Comparison of ENCODE assay signal across 8 cellular contexts in the genomic region with DNA sequence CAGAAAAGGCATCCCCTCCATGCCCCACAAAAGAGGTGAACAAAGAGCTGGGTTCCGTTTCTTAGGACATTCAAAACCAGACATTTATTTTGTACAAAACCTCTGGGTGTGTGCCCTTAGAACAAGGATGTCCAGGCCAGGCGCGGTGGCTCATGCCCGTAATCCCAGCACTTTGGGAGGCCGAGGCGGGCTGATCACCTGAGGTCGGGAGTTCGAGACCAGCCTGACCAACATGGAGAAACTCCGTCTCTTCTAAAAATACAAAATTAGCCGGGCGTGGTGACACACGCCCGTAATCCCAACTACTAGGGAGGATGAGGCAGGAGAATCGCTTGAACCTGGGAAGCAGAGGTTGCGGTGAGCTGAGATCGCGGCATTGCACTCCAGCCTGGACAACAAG. TPM values are rescaled to one million over a fixed set of nuclear protein-coding genes. Genes with fewer than 3 reads are reported as not detected.
A peak's percentile ranks its signal among the peaks of the same experiment; 100 is the strongest.
DNase-seq lines count a peak whose midpoint lies in the region; TF ChIP-seq lines count a peak whose summit lies in the region.
"Not testable (repeated sequence)": the region's sequence is repeated elsewhere in the genome, so short reads cannot be mapped to it uniquely, and the experiment has no call there.

No MANE protein-coding gene starts in this region.

- not testable (repeated sequence) for H3K9me3 ChIP-seq in breast epithelium; mesenchymal stem cell (ENCODE audit: control insufficient read depth, low read length); vagina

- H3K4me1 ChIP-seq in breast epithelium; rectal smooth muscle tissue (ENCODE audit: control insufficient read depth, insufficient read depth, low read length): not testable (repeated sequence)
- H3K4me1 ChIP-seq in mesenchymal stem cell (ENCODE audit: control insufficient read depth, insufficient read depth, low read depth, low read length) (peaks cover 16% of the 10 kb centered on the region), vagina (peaks cover 48% of the 10 kb centered on the region)

- H3K36me3 Mint-ChIP-seq in activated CD4-positive, alpha-beta memory T cell treated with anti-CD3 and anti-CD28 coated beads for 36 hours, result not testable (repeated sequence)

- WGBS in mesenchymal stem cell, result 95% methylated on average over 17 of the region's 17 CpGs

- not testable (repeated sequence) for H3K27me3 ChIP-seq in GM06990 (replicated peaks; ENCODE audit: control insufficient read depth, insufficient read depth, low read length); breast epithelium; mesenchymal stem cell (ENCODE audit: control insufficient read depth in 1 of 2, insufficient read depth in 1 of 2, low read length in 2 of 2); rectal smooth muscle tissue (ENCODE audit: control insufficient read depth, insufficient read depth, low read length); vagina

- not testable (repeated sequence) for H3K23ac ChIP-seq in mesenchymal stem cell (ENCODE audit: low read length in 2 of 2)

- TF ChIP-seq CTCF in GM06990 (IDR thresholded peaks at IDR 0.05; ENCODE audit: insufficient read depth, low read length, poor library complexity, severe bottlenecking); NB4 (IDR thresholded peaks at IDR 0.05; ENCODE audit: low read depth, low read length); breast epithelium (IDR thresholded peaks at IDR 0.05); fibroblast of mammary gland (conservative IDR thresholded peaks at IDR 0.05; ENCODE audit: control insufficient read depth, insufficient read depth, low read depth, low read length); vagina (IDR thresholded peaks at IDR 0.05): not testable (repeated sequence)

- H3K79me1 ChIP-seq in mesenchymal stem cell (replicated peaks; ENCODE audit: low read length, poor library complexity, severe bottlenecking), result peaks cover 21% of the 10 kb centered on the region

- not testable (repeated sequence) for H3K27ac Mint-ChIP-seq in activated CD4-positive, alpha-beta memory T cell treated with anti-CD3 and anti-CD28 coated beads for 36 hours

- POLR2A ChIA-PET in activated CD4-positive, alpha-beta memory T cell treated with anti-CD3 and anti-CD28 coated beads for 36 hours (lab: Charles Lee), result interaction anchor here (0.6 to 1.7 kb wide), 3 partner anchors 19 to 141 kb away, joined by 3 to 7 read pairs (median 5); no protein-coding TSS in a partner anchor

- CTCF ChIA-PET in activated CD4-positive, alpha-beta memory T cell treated with anti-CD3 and anti-CD28 coated beads for 36 hours (lab: Charles Lee), result interaction anchor here (2.5 to 5.3 kb wide), 3 partner anchors 19 to 30 kb away, joined by 9 to 39 read pairs (median 17); no protein-coding TSS in a partner anchor

- not testable (repeated sequence) for H2BK5ac ChIP-seq in mesenchymal stem cell (ENCODE audit: low read depth, low read length, poor library complexity, severe bottlenecking)

- H2BK15ac ChIP-seq in mesenchymal stem cell (ENCODE audit: low read depth, poor library complexity, severe bottlenecking), result not testable (repeated sequence)

- H3K4ac ChIP-seq in mesenchymal stem cell (ENCODE audit: low read depth in 1 of 2, low read length in 2 of 2), result not testable (repeated sequence)

- H2AK5ac ChIP-seq in mesenchymal stem cell (ENCODE audit: low read length, severe bottlenecking), result not testable (repeated sequence)

- H3K36me3 ChIP-seq in GM06990 (ENCODE audit: control insufficient read depth, insufficient read depth, low read length); breast epithelium; rectal smooth muscle tissue (ENCODE audit: control insufficient read depth, insufficient read depth, low read length); vagina: not testable (repeated sequence)
- peaks cover 11 to 17% of the 10 kb centered on the region in 2 experiments for H3K36me3 ChIP-seq in mesenchymal stem cell (ENCODE audit: control insufficient read depth in 1 of 2, insufficient read depth in 2 of 2, low read depth in 1 of 2, low read length in 2 of 2)

- H3K9me3 Mint-ChIP-seq in activated CD4-positive, alpha-beta memory T cell treated with anti-CD3 and anti-CD28 coated beads for 36 hours, result not testable (repeated sequence)

- H3K4me3 Mint-ChIP-seq in activated CD4-positive, alpha-beta memory T cell treated with anti-CD3 and anti-CD28 coated beads for 36 hours, result peak overlapping the region; percentile 94

- intact Hi-C loops in activated CD4-positive, alpha-beta memory T cell treated with anti-CD3 and anti-CD28 coated beads for 36 hours (cut with micrococcal nuclease); breast epithelium (cut with DNase I; ENCODE audit: low total_unique reads); vagina (cut with DNase I): not testable (repeated sequence)

- H3K9ac ChIP-seq in mesenchymal stem cell (ENCODE audit: low read length), result peak overlapping the region; percentile 93
- not testable (repeated sequence) for H3K9ac ChIP-seq in rectal smooth muscle tissue (ENCODE audit: low read length)

- H3K4me3 ChIP-seq in GM06990 (replicated peaks; ENCODE audit: low read depth, low read length), result peak overlapping the region; percentile 78
- H3K4me3 ChIP-seq in NB4 (ENCODE audit: low read depth, low read length), result peak overlapping the region; percentile 83
- H3K4me3 ChIP-seq in breast epithelium, result peak overlapping the region; percentile 92 to 97 (median 92)
- peak overlapping the region; percentile 86 for H3K4me3 ChIP-seq in fibroblast of mammary gland (ENCODE audit: control insufficient read depth, low read depth, low read length)
- peak overlapping the region in 1 of 2 experiments; percentile 95 for H3K4me3 ChIP-seq in mesenchymal stem cell (ENCODE audit: insufficient read depth in 1 of 2, low read depth in 1 of 2, low read length in 2 of 2)
- H3K4me3 ChIP-seq in rectal smooth muscle tissue (ENCODE audit: low read length), result peak overlapping the region; percentile 95
- peak overlapping the region; percentile 74 to 100 for H3K4me3 ChIP-seq in vagina

- not testable (repeated sequence) for H3K14ac ChIP-seq in mesenchymal stem cell (ENCODE audit: low read length in 2 of 2)

- H3K27me3 Mint-ChIP-seq in activated CD4-positive, alpha-beta memory T cell treated with anti-CD3 and anti-CD28 coated beads for 36 hours, result not testable (repeated sequence)

- H2BK120ac ChIP-seq in mesenchymal stem cell (ENCODE audit: low read depth, low read length), result not testable (repeated sequence)

- not testable (repeated sequence) for H4K91ac ChIP-seq in mesenchymal stem cell (ENCODE audit: low read length)

- not testable (repeated sequence) for H2AFZ ChIP-seq in mesenchymal stem cell (ENCODE audit: low read depth, low read length)

- not testable (repeated sequence) for H3K27ac ChIP-seq in breast epithelium; mesenchymal stem cell (ENCODE audit: low read length, poor library complexity, severe bottlenecking); rectal smooth muscle tissue (ENCODE audit: low read depth, low read length); vagina

- not testable (repeated sequence) for H2BK12ac ChIP-seq in mesenchymal stem cell (ENCODE audit: low read length in 2 of 2)

- not testable (repeated sequence) for H3K18ac ChIP-seq in mesenchymal stem cell (ENCODE audit: low read depth in 1 of 2, low read length in 2 of 2)

- peak overlapping the region; percentile 82 for H3K4me2 ChIP-seq in mesenchymal stem cell (ENCODE audit: low read length, poor library complexity, severe bottlenecking)

- not testable (repeated sequence) for DNase-seq in GM06990 (ENCODE audit: extremely low read depth, insufficient read length); NB4 (ENCODE audit: low read depth); activated CD4-positive, alpha-beta memory T cell treated with anti-CD3 and anti-CD28 coated beads for 36 hours; breast epithelium (ENCODE audit: low spot score in 2 of 2); fibroblast of mammary gland (ENCODE audit: low read depth); mesenchymal stem cell; vagina (ENCODE audit: extremely low spot score in 2 of 2)

- H4K8ac ChIP-seq in mesenchymal stem cell (ENCODE audit: low read length), result not testable (repeated sequence)

- not testable (repeated sequence) for TF ChIP-seq POLR2A in NB4 (IDR thresholded peaks at IDR 0.05; ENCODE audit: extremely low read depth, insufficient read length); breast epithelium (IDR thresholded peaks at IDR 0.05); vagina (IDR thresholded peaks at IDR 0.05)

- peaks cover 34% of the 10 kb centered on the region for H3K4me1 Mint-ChIP-seq in activated CD4-positive, alpha-beta memory T cell treated with anti-CD3 and anti-CD28 coated beads for 36 hours (ENCODE audit: low read depth)

RNA-seq across cellular contexts. Expression of gene PTPA, which starts 1.3 kb away (rescaled TPM):
- 10 to 100 TPM; 74.6 to 76.3 TPM for total RNA-seq in activated CD4-positive, alpha-beta memory T cell treated with anti-CD3 and anti-CD28 coated beads for 36 hours
- total RNA-seq in breast epithelium (10 to 100 TPM; 34.2 to 83.4 (median 71.1) TPM), vagina (46.2 TPM)
- 106 TPM for polyA plus RNA-seq in mesenchymal stem cell (2013, experiment 1 of 2)
- polyA plus RNA-seq in mesenchymal stem cell (2013, experiment 2 of 2), result 99.4 TPM

RNA-seq across cellular contexts. Expression of gene CRAT, which starts 1.9 kb away (rescaled TPM):
- 10 to 100 TPM; 16.0 to 16.4 TPM for total RNA-seq in activated CD4-positive, alpha-beta memory T cell treated with anti-CD3 and anti-CD28 coated beads for 36 hours
- total RNA-seq in breast epithelium (10 to 100 TPM; 18.7 to 74.7 (median 35.7) TPM), vagina (59.9 TPM)
- polyA plus RNA-seq in mesenchymal stem cell (2013, experiment 1 of 2), result 22.6 TPM
- 22.5 TPM for polyA plus RNA-seq in mesenchymal stem cell (2013, experiment 2 of 2)

RNA-seq across cellular contexts. Expression of gene DOLPP1, which starts 31.6 kb away (rescaled TPM):
- 10 to 100 TPM; 13.9 to 15.3 TPM for total RNA-seq in activated CD4-positive, alpha-beta memory T cell treated with anti-CD3 and anti-CD28 coated beads for 36 hours
- total RNA-seq in breast epithelium (1 to 10 TPM; 5.6 to 9.2 (median 8.6) TPM), vagina (3.2 TPM)
- polyA plus RNA-seq in mesenchymal stem cell (2013, experiment 1 of 2), result 14.0 TPM
- polyA plus RNA-seq in mesenchymal stem cell (2013, experiment 2 of 2), result 13.7 TPM
